Comparison of ENCODE assay signal across 9 cellular contexts in genomic region chr12:49133014-49133413, GRCh38. TPM values are rescaled to one million over a fixed set of nuclear protein-coding genes. Genes with fewer than 3 reads are reported as not detected.
DNase-seq lines count a peak whose midpoint lies in the region; ATAC-seq and TF ChIP-seq lines count a peak whose summit lies in the region.
"Had no signal": no experiment of that assay in that cellular context is flagged by ENCODE, and none has a peak within 500 bp of the region (broad histone marks: within the 10 kb centered on the region; RNA-seq: fewer than 3 reads in every experiment).

No MANE protein-coding gene starts in this region.

- H3K27ac Mint-ChIP-seq in naive thymus-derived CD8-positive, alpha-beta T cell, result peak overlapping the region in 3 of 10 donors; percentile 49 to 97 (median 95)

- no peaks in the 10 kb centered on the region for H3K9me3 Mint-ChIP-seq in naive thymus-derived CD8-positive, alpha-beta T cell

- peaks cover 12 to 46% (median 34%) of the 10 kb centered on the region in 4 donors for H3K4me1 Mint-ChIP-seq in naive thymus-derived CD8-positive, alpha-beta T cell

- WGBS in spleen, 5 donors, result 76 to 86% (median 84%) methylated on average over 5 of the region's 5 CpGs

- intact Hi-C loops in spleen (cut with DNase I; ENCODE audit: low total_unique reads), result no loop called here

- peak overlapping the region; percentile 81 for H2AFZ ChIP-seq in ACC112 (ENCODE audit: low read length, unreplicated experiment)

- no peak for ATAC-seq in naive thymus-derived CD8-positive, alpha-beta T cell

- H3K27ac ChIP-seq in ACC112 (ENCODE audit: low read depth, low read length), result peak overlapping the region; percentile 51; the same call in 1 of the 2 replicates
- peak overlapping the region in 4 of 8 donors; percentile 99 to 100 (median 100) for H3K27ac ChIP-seq in spleen

- no peak for TF ChIP-seq POLR2A in spleen (IDR thresholded peaks at IDR 0.05)

- peaks cover 55% of the 10 kb centered on the region for H3K79me2 ChIP-seq in ACC112 (ENCODE audit: control insufficient read depth, insufficient read depth, low read length, unreplicated experiment)

- no peaks in the 10 kb centered on the region for H3K27me3 Mint-ChIP-seq in naive thymus-derived CD8-positive, alpha-beta T cell

- peaks cover 24% of the 10 kb centered on the region for H3K4me1 ChIP-seq in ACC112 (ENCODE audit: control insufficient read depth, insufficient read depth, low read length, unreplicated experiment)
- H3K4me1 ChIP-seq in spleen, result peaks cover 26 to 48% (median 38%) of the 10 kb centered on the region in 6 donors

- TF ChIP-seq CTCF in WI38 (IDR thresholded peaks at IDR 0.05; ENCODE audit: low read depth, low read length) (no peak), spleen (IDR thresholded peaks at IDR 0.05 in 8 of 11, conservative IDR thresholded peaks at IDR 0.05 in 3 of 11) (no peak)

- H3K4me3 Mint-ChIP-seq in naive thymus-derived CD8-positive, alpha-beta T cell, result no peak overlapping the region

- peak; percentile 5 for DNase-seq in globus pallidus (ENCODE audit: low spot score)
- DNase-seq in naive thymus-derived CD8-positive, alpha-beta T cell, result no peak
- DNase-seq in spleen, result no peak
- no peak for DNase-seq in NCI-H1105 treated with DMSO at 0.1 percent for 48 hours (lab: John Stamatoyannopoulos, UW)
- no peak for DNase-seq in effector CD4-positive, alpha-beta T cell
- DNase-seq: activated effector memory CD4-positive, alpha-beta T cell treated with anti-CD3 and anti-CD28 coated beads, Interleukin-2, amount 50 U/mL, for 16 hours had no signal

- H3K4me3 ChIP-seq in ACC112 (ENCODE audit: low read depth, low read length) (peak overlapping the region; percentile 97), GM08714 (ENCODE audit: low read length) (peak overlapping the region; percentile 70), WI38 (ENCODE audit: low read depth, low read length) (peak overlapping the region; percentile 23; the same call in 1 of the 2 replicates), spleen (peak overlapping the region in 1 of 8 donors; percentile 8)

- no peaks in the 10 kb centered on the region for H3K27me3 ChIP-seq in ACC112 (ENCODE audit: insufficient read depth, low read length)
- H3K27me3 ChIP-seq in spleen (replicated peaks in 1 of 7), result no peaks in the 10 kb centered on the region

- peaks cover 17% of the 10 kb centered on the region for H3K36me3 ChIP-seq in ACC112 (ENCODE audit: insufficient read depth, low read length)
- H3K36me3 ChIP-seq in spleen, result peaks cover 0 to 20% (median 15%) of the 10 kb centered on the region in 6 donors

- H3K36me3 Mint-ChIP-seq in naive thymus-derived CD8-positive, alpha-beta T cell, result peaks cover 0 to 24% (median 12%) of the 10 kb centered on the region in 3 donors

- H3K9me3 ChIP-seq in spleen, result no peaks in the 10 kb centered on the region

- POLR2A ChIA-PET in naive thymus-derived CD8-positive, alpha-beta T cell (lab: Charles Lee), result interaction anchor here (0.7 to 6.2 kb wide), 3 partner anchors 27 to 1944 kb away, joined by 4 to 220 read pairs (median 4); partner anchors contain the start of gene TUBA1A

RNA-seq across cellular contexts. Expression of gene TUBA1B, which starts 1.8 kb away (rescaled TPM):
- total RNA-seq in naive thymus-derived CD8-positive, alpha-beta T cell, result 100 to 1,000 TPM; 157 to 161 TPM
- 100 to 1,000 TPM; 277 to 339 (median 333) TPM for polyA plus RNA-seq in naive thymus-derived CD8-positive, alpha-beta T cell
- total RNA-seq in spleen, result 100 to 1,000 TPM; 326 to 706 (median 476) TPM
- 100 to 1,000 TPM; 231 to 582 (median 476) TPM for polyA plus RNA-seq in spleen

RNA-seq across cellular contexts. Expression of gene LMBR1L, which starts 22.4 kb away (rescaled TPM):
- 100 to 1,000 TPM; 253 to 270 TPM for total RNA-seq in naive thymus-derived CD8-positive, alpha-beta T cell
- 10 to 100 TPM; 34.0 to 45.8 (median 34.6) TPM for polyA plus RNA-seq in naive thymus-derived CD8-positive, alpha-beta T cell
- 100 to 1,000 TPM in 2 of 7 donors, 10 to 100 TPM in 5; 60.3 to 108 (median 85.8) TPM for total RNA-seq in spleen
- 10 to 100 TPM; 44.1 to 78.0 (median 61.2) TPM for polyA plus RNA-seq in spleen

RNA-seq across cellular contexts. Expression of gene DHH, which starts 38.4 kb away (rescaled TPM):
- total RNA-seq in naive thymus-derived CD8-positive, alpha-beta T cell, result under 1 TPM; 0.27 to 0.47 TPM
- not detected for polyA plus RNA-seq in naive thymus-derived CD8-positive, alpha-beta T cell
- 1 to 10 TPM in 3 of 7 donors, under 1 TPM in 4; 0.33 to 2.6 (median 0.79) TPM for total RNA-seq in spleen
- under 1 TPM; 0.09 to 0.74 (median 0.59) TPM for polyA plus RNA-seq in spleen

RNA-seq across cellular contexts. Expression of gene TUBA1A, which starts 55.9 kb away (rescaled TPM):
- total RNA-seq in naive thymus-derived CD8-positive, alpha-beta T cell, result 10 to 100 TPM; 93.5 to 95.3 TPM
- polyA plus RNA-seq in naive thymus-derived CD8-positive, alpha-beta T cell, result 100 to 1,000 TPM; 139 to 168 (median 147) TPM
- total RNA-seq in spleen, result 100 to 1,000 TPM in 2 of 7 donors, 10 to 100 TPM in 5; 47.2 to 120 (median 71.7) TPM
- polyA plus RNA-seq in spleen, result 10 to 100 TPM; 52.0 to 68.5 (median 66.4) TPM
